ENCODE assay signal across 8 cellular contexts in genomic region chr15:85579957-85580694, GRCh38.
DNase-seq lines count a peak whose midpoint lies in the region; ATAC-seq and TF ChIP-seq lines count a peak whose summit lies in the region.

No MANE protein-coding gene starts in this region.

- peak overlapping the region; percentile 93 for H3K27ac ChIP-seq in CD8-positive, alpha-beta memory T cell (ENCODE audit: low read depth, low read length)
- H3K27ac ChIP-seq in OCI-LY3 (ENCODE audit: low read length) (peak overlapping the region; percentile 92), prostate gland (peak overlapping the region; percentile 68 to 70)

- H3K9me3 ChIP-seq in CD8-positive, alpha-beta memory T cell (ENCODE audit: low read length), result no peaks in the 10 kb centered on the region
- H3K9me3 ChIP-seq in OCI-LY3 (ENCODE audit: insufficient read depth, low read length), result no peaks in the 10 kb centered on the region
- no peaks in the 10 kb centered on the region for H3K9me3 ChIP-seq in prostate gland

- H3K27me3 ChIP-seq in CD8-positive, alpha-beta memory T cell (ENCODE audit: insufficient read depth, low read length, poor library complexity, severe bottlenecking), result no peaks in the 10 kb centered on the region
- H3K27me3 ChIP-seq in OCI-LY3 (ENCODE audit: low read depth, low read length), result no peaks in the 10 kb centered on the region
- no peaks in the 10 kb centered on the region for H3K27me3 ChIP-seq in prostate gland (replicated peaks; ENCODE audit: insufficient read depth)

- H3K36me3 ChIP-seq in CD8-positive, alpha-beta memory T cell (ENCODE audit: insufficient read depth, low read length), result no peaks in the 10 kb centered on the region
- no peaks in the 10 kb centered on the region for H3K36me3 ChIP-seq in OCI-LY3 (replicated peaks; ENCODE audit: low read depth, low read length)
- H3K36me3 ChIP-seq in prostate gland, result no peaks in the 10 kb centered on the region

- DNase-seq in CD8-positive, alpha-beta memory T cell, result no peak
- DNase-seq in fibroblast of mammary gland (ENCODE audit: low read depth), result peak; percentile 86
- DNase-seq in prostate gland (ENCODE audit: low spot score), result no peak
- no peak for DNase-seq in stimulated activated CD4-positive, alpha-beta T cell treated with anti-CD3 and anti-CD28 coated beads, Interleukin-12 subunit alpha, Interleukin-12 subunit beta, amount 100 ng/mL, for 4 hours
- DNase-seq in NCI-H187 treated with DMSO at 0.1 percent for 48 hours (lab: John Stamatoyannopoulos, UW), result no peak
- DNase-seq in activated CD4-positive, alpha-beta T cell treated with anti-CD3 and anti-CD28 coated beads, Interleukin-2, amount 50 U/mL, for 1 hour, result no peak

- H3K4me1 ChIP-seq in CD8-positive, alpha-beta memory T cell (ENCODE audit: insufficient read depth, low read length), result peaks cover 53% of the 10 kb centered on the region
- H3K4me1 ChIP-seq in OCI-LY3 (ENCODE audit: low read length) (peaks cover 61% of the 10 kb centered on the region), prostate gland (replicated peaks) (no peaks in the 10 kb centered on the region)

- H3K4me1 Mint-ChIP-seq in CD8-positive, alpha-beta memory T cell, result peaks cover 59 to 65% (median 62%) of the 10 kb centered on the region in 3 donors

- POLR2A ChIA-PET in CD8-positive, alpha-beta memory T cell (lab: Charles Lee), result interaction anchor here (1.0 to 1.5 kb wide), 2 partner anchors 11 to 47 kb away, joined by 3 read pairs; no protein-coding TSS in a partner anchor

- ATAC-seq in GM19395 (IDR thresholded peaks at IDR 0.05; ENCODE audit: unreplicated experiment), result no peak

- H3K9me3 Mint-ChIP-seq in CD8-positive, alpha-beta memory T cell, result no peaks in the 10 kb centered on the region

- no peak for TF ChIP-seq POLR2A in prostate gland (IDR thresholded peaks at IDR 0.05)

- peak overlapping the region; percentile 76 for H3K9ac ChIP-seq in OCI-LY3 (ENCODE audit: low read length)

- H3K4me2 ChIP-seq in OCI-LY3 (ENCODE audit: low read length), result peak overlapping the region; percentile 83

- H3K4me3 ChIP-seq in CD8-positive, alpha-beta memory T cell (ENCODE audit: low read length), result no peak overlapping the region
- peak overlapping the region; percentile 81 for H3K4me3 ChIP-seq in OCI-LY3 (ENCODE audit: low read length)
- H3K4me3 ChIP-seq in fibroblast of mammary gland (ENCODE audit: control insufficient read depth, low read depth, low read length), result no peak overlapping the region
- no peak overlapping the region for H3K4me3 ChIP-seq in prostate gland

- TF ChIP-seq CTCF in OCI-LY3 (IDR thresholded peaks at IDR 0.05; ENCODE audit: low read depth, low read length) (peak; percentile 83), fibroblast of mammary gland (conservative IDR thresholded peaks at IDR 0.05; ENCODE audit: control insufficient read depth, insufficient read depth, low read depth, low read length) (no peak), prostate gland (IDR thresholded peaks at IDR 0.05) (no peak)

- peaks cover 47% of the 10 kb centered on the region for H3K79me2 ChIP-seq in OCI-LY3 (ENCODE audit: low read length)

- peaks cover 3% of the 10 kb centered on the region; the same call in 1 of the 2 replicates for H4K20me1 ChIP-seq in OCI-LY3 (ENCODE audit: insufficient read depth, low read length)

- WGBS in prostate gland, result 40% methylated on average over 14 of the region's 14 CpGs

- CTCF ChIA-PET in CD8-positive, alpha-beta memory T cell (lab: Charles Lee), result interaction anchor here (0.8 to 1.7 kb wide), 4 partner anchors 23 to 284 kb away, joined by 3 to 7 read pairs (median 3); no protein-coding TSS in a partner anchor

- no peak overlapping the region for H2AFZ ChIP-seq in OCI-LY3 (ENCODE audit: low read depth, low read length)

- peak overlapping the region in 6 of 7 donors; percentile 14 to 98 (median 68) for H3K4me3 Mint-ChIP-seq in CD8-positive, alpha-beta memory T cell

- intact Hi-C loops in prostate gland (cut with DNase I), result loop anchor here (5.0 to 10.0 kb wide), 3 partner anchors 38 to 245 kb away; no protein-coding TSS in a partner anchor

- peak overlapping the region; percentile 91 to 100 (median 98) for H3K27ac Mint-ChIP-seq in CD8-positive, alpha-beta memory T cell

- peaks cover 0 to 69% (median 14%) of the 10 kb centered on the region in 3 donors for H3K36me3 Mint-ChIP-seq in CD8-positive, alpha-beta memory T cell

- H3K27me3 Mint-ChIP-seq in CD8-positive, alpha-beta memory T cell, result no peaks in the 10 kb centered on the region
